Comparison of ENCODE assay signal across 9 cellular contexts in the genomic region with DNA sequence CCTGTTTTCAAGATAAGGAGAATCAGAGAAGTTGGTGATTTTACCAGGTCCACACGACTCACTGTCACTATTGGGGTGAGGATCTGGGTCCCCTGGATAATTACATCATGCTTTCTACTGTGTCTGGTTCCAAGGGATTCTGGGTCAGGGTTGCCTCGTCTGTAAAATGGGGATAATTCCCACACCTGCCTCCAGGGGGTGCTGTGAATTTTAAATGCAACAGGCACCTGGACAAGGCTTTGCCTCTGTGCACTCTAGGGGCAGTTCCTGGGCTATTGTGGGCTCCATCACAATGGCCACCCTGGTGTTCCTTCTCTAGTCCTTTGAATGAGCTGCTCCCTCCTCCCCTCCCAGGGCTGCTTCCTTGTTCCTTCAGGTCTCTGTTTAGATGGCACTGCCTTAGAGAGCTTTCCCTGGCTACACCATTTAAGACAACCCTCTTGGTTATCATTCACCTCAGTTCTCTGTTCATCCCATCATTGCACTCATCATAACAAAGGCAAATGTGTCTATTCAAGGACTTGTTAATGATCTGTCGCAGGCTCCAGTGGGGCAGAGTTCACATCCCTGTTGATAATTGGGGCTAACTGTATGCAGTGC.
DNase-seq lines count a peak whose midpoint lies in the region; ATAC-seq, FAIRE-seq and TF ChIP-seq lines count a peak whose summit lies in the region.
"Had no signal": no experiment of that assay in that cellular context is flagged by ENCODE, and none has a peak within 500 bp of the region (broad histone marks: within the 10 kb centered on the region; RNA-seq: fewer than 3 reads in every experiment).

No MANE protein-coding gene starts in this region.

- H3K4me2 ChIP-seq in endothelial cell of umbilical vein (ENCODE audit: insufficient read depth, low read length), result no peak overlapping the region
- no peak overlapping the region for H3K4me2 ChIP-seq in neural cell (ENCODE audit: low read length)
- H3K4me2 ChIP-seq: BLaER1 had no signal

- intact Hi-C loops in endothelial cell of umbilical vein (cut with micrococcal nuclease), result loop anchor here (1.0 to 10.0 kb wide), 5 partner anchors 79 to 966 kb away; a partner anchor contains a TSS

- H3K9ac ChIP-seq in endothelial cell of umbilical vein (replicated peaks; ENCODE audit: extremely low read depth, insufficient read depth, low read length), result no peak overlapping the region
- H3K9ac ChIP-seq in neural cell (ENCODE audit: low read length), result no peak overlapping the region
- H3K9ac ChIP-seq: BLaER1 had no signal

- no peak overlapping the region for H2AFZ ChIP-seq in endothelial cell of umbilical vein (ENCODE audit: low read depth, low read length)
- H2AFZ ChIP-seq in neural cell (ENCODE audit: low read depth, low read length), result no peak overlapping the region

- no peak for TF ChIP-seq POLR2A in endothelial cell of umbilical vein (IDR thresholded peaks at IDR 0.05; ENCODE audit: low read depth, low read length)

- dilution Hi-C loops in endothelial cell of umbilical vein (cut with MboI; ENCODE audit: extremely low pct_ligation_motif_present, low sequenced_read_pairs), result no loop called here

- H3K9me1 ChIP-seq in endothelial cell of umbilical vein (replicated peaks; ENCODE audit: control insufficient read depth, extremely low read depth, insufficient read depth, low read length), result no peaks in the 10 kb centered on the region

- TF ChIP-seq RAD21 in neural cell (conservative IDR thresholded peaks at IDR 0.05), result no peak

- CTCF ChIA-PET in activated CD4-positive, alpha-beta T cell treated with anti-CD3 and anti-CD28 coated beads, Interleukin-2, amount 10 ng/mL, durations not matched to agents 7 days and 5 days (lab: Charles Lee), result no interaction called here
- CTCF ChIA-PET in endothelial cell of umbilical vein (lab: Charles Lee), result interaction anchor here (1.0 to 1.9 kb wide), 7 partner anchors 8 to 966 kb away, joined by 3 to 7 read pairs (median 5); a partner anchor contains a TSS

- peak; percentile 80 for FAIRE-seq in endothelial cell of umbilical vein (lab: Jason Lieb, UNC)

- POLR2A ChIA-PET in activated CD4-positive, alpha-beta T cell treated with anti-CD3 and anti-CD28 coated beads, Interleukin-2, amount 10 ng/mL, durations not matched to agents 7 days and 5 days (lab: Charles Lee), result no interaction called here
- POLR2A ChIA-PET in endothelial cell of umbilical vein (lab: Charles Lee), result no interaction called here

- H3K79me2 ChIP-seq in endothelial cell of umbilical vein (ENCODE audit: control insufficient read depth, insufficient read depth, low read length) (no peaks in the 10 kb centered on the region), neural cell (replicated peaks; ENCODE audit: insufficient read depth, low read length) (no peaks in the 10 kb centered on the region)

- BruUV-seq in endothelial cell of umbilical vein (replicated peaks; lab: Mats Ljungman, UMichigan), result no TSS peak

- no peak overlapping the region for H3K27ac ChIP-seq in endothelial cell of umbilical vein (ENCODE audit: insufficient read depth, low read depth, low read length)
- no peak overlapping the region for H3K27ac ChIP-seq in neural cell (ENCODE audit: low read length)
- H3K27ac ChIP-seq: BLaER1 had no signal

- H3K9me3 Mint-ChIP-seq in activated CD4-positive, alpha-beta T cell treated with anti-CD3 and anti-CD28 coated beads, Interleukin-2, amount 10 ng/mL, durations not matched to agents 7 days and 5 days, result no peaks in the 10 kb centered on the region

- TF ChIP-seq EP300 in neural cell (conservative IDR thresholded peaks at IDR 0.05; ENCODE audit: poor library complexity, severe bottlenecking), result no peak

- H3K36me3 Mint-ChIP-seq in activated CD4-positive, alpha-beta T cell treated with anti-CD3 and anti-CD28 coated beads, Interleukin-2, amount 10 ng/mL, durations not matched to agents 7 days and 5 days (ENCODE audit: low read depth), result no peaks in the 10 kb centered on the region

- no peaks in the 10 kb centered on the region for H3K4me1 ChIP-seq in endothelial cell of umbilical vein (ENCODE audit: control insufficient read depth, extremely low read depth, insufficient read depth, low read length)

- H3K27me3 Mint-ChIP-seq in activated CD4-positive, alpha-beta T cell treated with anti-CD3 and anti-CD28 coated beads, Interleukin-2, amount 10 ng/mL, durations not matched to agents 7 days and 5 days, result no peaks in the 10 kb centered on the region

- no peaks in the 10 kb centered on the region for H3K36me3 ChIP-seq in endothelial cell of umbilical vein (ENCODE audit: control insufficient read depth in 2 of 2, extremely low read depth in 1 of 2, insufficient read depth in 2 of 2, low read length in 2 of 2)
- H3K36me3 ChIP-seq in neural cell (ENCODE audit: insufficient read depth, low read length), result no peaks in the 10 kb centered on the region
- H3K36me3 ChIP-seq: BLaER1 had no signal

- ATAC-seq in omental fat pad (ENCODE audit: low FRiP score), result no peak

- no peak overlapping the region for H3K4me3 ChIP-seq in endothelial cell of umbilical vein (replicated peaks in 1 of 3; ENCODE audit: insufficient read depth in 1 of 3, low read depth in 1 of 3, low read length in 3 of 3)
- H3K4me3 ChIP-seq in neural cell (ENCODE audit: low read length), result no peak overlapping the region
- H3K4me3 ChIP-seq: BLaER1 had no signal

- H3K9me3 ChIP-seq in endothelial cell of umbilical vein (replicated peaks; ENCODE audit: control insufficient read depth, insufficient read depth, low read length) (no peaks in the 10 kb centered on the region), neural cell (ENCODE audit: low read length) (no peaks in the 10 kb centered on the region)
- H3K9me3 ChIP-seq: BLaER1 had no signal

- H4K20me1 ChIP-seq in endothelial cell of umbilical vein (replicated peaks; ENCODE audit: control insufficient read depth, extremely low read depth, insufficient read depth, low read length), result no peaks in the 10 kb centered on the region
- no peaks in the 10 kb centered on the region for H4K20me1 ChIP-seq in neural cell (ENCODE audit: insufficient read depth)
- H4K20me1 ChIP-seq: BLaER1 had no signal

- H3K27ac Mint-ChIP-seq in activated CD4-positive, alpha-beta T cell treated with anti-CD3 and anti-CD28 coated beads, Interleukin-2, amount 10 ng/mL, durations not matched to agents 7 days and 5 days, result no peak overlapping the region

- no peaks in the 10 kb centered on the region for H3K4me1 Mint-ChIP-seq in activated CD4-positive, alpha-beta T cell treated with anti-CD3 and anti-CD28 coated beads, Interleukin-2, amount 10 ng/mL, durations not matched to agents 7 days and 5 days

- no peak overlapping the region for H3K4me3 Mint-ChIP-seq in activated CD4-positive, alpha-beta T cell treated with anti-CD3 and anti-CD28 coated beads, Interleukin-2, amount 10 ng/mL, durations not matched to agents 7 days and 5 days

- DNase-seq in DMS53 (lab: John Stamatoyannopoulos, UW) (peak; percentile 58), DMS53 treated with DMSO at 0.1 percent for 48 hours (lab: John Stamatoyannopoulos, UW; ENCODE audit: unreplicated experiment) (no peak), KG1 (lab: John Stamatoyannopoulos, UW) (peak; percentile 12), endothelial cell of umbilical vein (ENCODE audit: low read depth, low spot score) (peak; percentile 42), NCI-H526 treated with DMSO at 0.1 percent for 48 hours (lab: John Stamatoyannopoulos, UW) (no peak), omental fat pad (ENCODE audit: low spot score) (no peak)
- DNase-seq in activated CD4-positive, alpha-beta T cell treated with anti-CD3 and anti-CD28 coated beads, Interleukin-2, amount 10 ng/mL, durations not matched to agents 7 days and 5 days, result peak; percentile 68

- H3K9me2 ChIP-seq in neural cell (ENCODE audit: insufficient read depth, low read length), result no peaks in the 10 kb centered on the region

- H3K27me3 ChIP-seq in endothelial cell of umbilical vein (ENCODE audit: control insufficient read depth in 2 of 2, insufficient read depth in 2 of 2, low read length in 2 of 2), result no peaks in the 10 kb centered on the region
- no peaks in the 10 kb centered on the region for H3K27me3 ChIP-seq in neural cell (ENCODE audit: insufficient read depth, low read depth, low read length)
- H3K27me3 ChIP-seq: BLaER1 had no signal

- no peaks in the 10 kb centered on the region for H3F3A ChIP-seq in neural cell (ENCODE audit: insufficient read depth, low read length, poor library complexity, severe bottlenecking)

- TF ChIP-seq CTCF in endothelial cell of umbilical vein (IDR thresholded peaks at IDR 0.05; ENCODE audit: extremely low read depth in 1 of 2, insufficient read depth in 1 of 2, low read depth in 1 of 2, low read length in 2 of 2) (peak; percentile 51 to 71), neural cell (IDR thresholded peaks at IDR 0.05; ENCODE audit: poor library complexity, severe bottlenecking) (peak; percentile 52), omental fat pad (IDR thresholded peaks at IDR 0.05) (no peak)

TF ChIP-seq in endothelial cell of umbilical vein, 7 proteins besides CTCF, POLR2A, EP300 and RAD21:
- no peak for TF ChIP-seq FOS (IDR thresholded peaks at IDR 0.05; ENCODE audit: borderline replicate concordance, insufficient read depth, low read length)
- TF ChIP-seq, protein P1, sequence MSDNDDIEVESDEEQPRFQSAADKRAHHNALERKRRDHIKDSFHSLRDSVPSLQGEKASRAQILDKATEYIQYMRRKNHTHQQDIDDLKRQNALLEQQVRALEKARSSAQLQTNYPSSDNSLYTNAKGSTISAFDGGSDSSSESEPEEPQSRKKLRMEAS (IDR thresholded peaks at IDR 0.05; ENCODE audit: insufficient read depth, insufficient read length), result no peak
TF ChIP-seq in endothelial cell of umbilical vein: peak in this region for 0.

TF ChIP-seq in neural cell, 6 proteins besides CTCF, POLR2A, EP300 and RAD21:
- no peak for TF ChIP-seq TAF1 (IDR thresholded peaks at IDR 0.05; ENCODE audit: low read depth)
- TF ChIP-seq SMC3 (conservative IDR thresholded peaks at IDR 0.05; ENCODE audit: poor library complexity), result peak; percentile 23

Comparison
In these comparisons a context has a peak if more than half of its experiments do, and no peak if none do; other contexts are left out.
1. DNase-seq: peak in DMS53 (single experiment), KG1 (single experiment), activated CD4-positive, alpha-beta T cell treated with anti-CD3 and anti-CD28 coated beads, Interleukin-2, amount 10 ng/mL, durations not matched to agents 7 days and 5 days (single experiment) and endothelial cell of umbilical vein (single experiment); none in DMS53 treated with DMSO at 0.1 percent for 48 hours (single experiment), NCI-H526 treated with DMSO at 0.1 percent for 48 hours (single experiment) and omental fat pad (single experiment).
2. CTCF ChIP-seq: peak in endothelial cell of umbilical vein (2 of 2) and neural cell (single experiment); none in omental fat pad (0 of 3).